Comparison of ENCODE assay signal across 24 cellular contexts in genomic region chr6:65072500-65072899, GRCh38.
"Had no signal": no experiment of that assay in that cellular context is flagged by ENCODE, and none has a peak within 500 bp of the region (broad histone marks: within the 10 kb centered on the region; RNA-seq: fewer than 3 reads in every experiment).

No MANE protein-coding gene starts in this region.

- H3K4me3 ChIP-seq: coronary artery, dorsolateral prefrontal cortex, esophagus squamous epithelium, gastrocnemius medialis, heart right ventricle, left lung, lower lobe of right lung had no signal

- H3K4me1 ChIP-seq: esophagus squamous epithelium, gastrocnemius medialis, heart right ventricle, left lung, lower lobe of right lung had no signal

- DNase-seq: dermis blood vessel endothelial cell; dorsolateral prefrontal cortex; effector CD4-positive, alpha-beta T cell; effector memory CD4-positive, alpha-beta T cell; erythroblast; esophagus squamous epithelium; foreskin fibroblast; foreskin melanocyte; gastrocnemius medialis; glutamatergic neuron; head of caudate nucleus; heart right ventricle; hippocampal formation; left cardiac atrium; left lung; left ventricle myocardium superior; lower lobe of right lung; mesendoderm; midbrain; naive thymus-derived CD4-positive, alpha-beta T cell had no signal

- H3K36me3 ChIP-seq: esophagus squamous epithelium, gastrocnemius medialis, heart right ventricle, left lung, lower lobe of right lung had no signal

- FAIRE-seq: islet of Langerhans, keratinocyte had no signal

- H3K9me3 ChIP-seq: esophagus squamous epithelium, gastrocnemius medialis, heart right ventricle, left lung, lower lobe of right lung had no signal

- H3K27ac ChIP-seq: coronary artery, dorsolateral prefrontal cortex, epithelial cell of prostate, esophagus squamous epithelium, gastrocnemius medialis, heart right ventricle, left lung, lower lobe of right lung had no signal
